19 cellular contexts compared by ENCODE assay signal in the genomic region with DNA sequence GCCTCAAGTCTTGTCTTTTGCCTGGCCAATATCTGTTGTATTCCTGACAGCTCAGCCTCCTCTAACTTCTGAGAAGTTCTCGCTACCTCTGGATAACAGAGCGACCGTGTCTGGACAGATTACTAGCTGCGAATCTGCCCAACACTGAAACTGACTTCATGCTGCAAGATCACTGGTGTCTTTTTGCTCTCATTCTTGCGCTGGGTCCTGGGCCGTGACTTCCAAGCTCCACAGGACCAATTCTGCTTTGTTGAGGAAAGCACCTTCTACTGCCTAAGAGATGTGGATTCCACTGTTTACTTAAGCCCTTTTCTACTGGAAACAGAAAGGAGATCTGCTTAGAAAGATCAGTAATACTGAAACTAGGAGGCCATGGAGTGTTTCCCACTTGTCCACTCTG.
DNase-seq lines count a peak whose midpoint lies in the region; ATAC-seq and TF ChIP-seq lines count a peak whose summit lies in the region.
"Had no signal": no experiment of that assay in that cellular context is flagged by ENCODE, and none has a peak within 500 bp of the region (broad histone marks: within the 10 kb centered on the region; RNA-seq: fewer than 3 reads in every experiment).

No MANE protein-coding gene starts in this region.

- H4K20me1 ChIP-seq in H9 (ENCODE audit: control insufficient read depth, insufficient read depth, insufficient read length) (no peaks in the 10 kb centered on the region), smooth muscle cell (ENCODE audit: low read depth) (no peaks in the 10 kb centered on the region)

- H3K4me3 ChIP-seq in smooth muscle cell (peak overlapping the region; percentile 9), coronary artery (no peak overlapping the region), spleen (no peak overlapping the region)
- H3K4me3 ChIP-seq: PC-9, SJCRH30 had no signal

- H3K36me3 ChIP-seq in smooth muscle cell (ENCODE audit: low read depth), result no peaks in the 10 kb centered on the region
- no peaks in the 10 kb centered on the region for H3K36me3 ChIP-seq in spleen
- H3K36me3 ChIP-seq: SJCRH30 had no signal

- H3K4me1 Mint-ChIP-seq in H9, result peaks cover 37 to 39% of the 10 kb centered on the region in 2 experiments
- no peaks in the 10 kb centered on the region for H3K4me1 Mint-ChIP-seq in activated CD8-positive, alpha-beta T cell treated with anti-CD3 and anti-CD28 coated beads, Interleukin-2, amount 10 ng/mL, durations not matched to agents 7 days and 5 days (ENCODE audit: low read depth)
- H3K4me1 Mint-ChIP-seq: IgD-negative memory B cell had no signal

- POLR2A ChIA-PET in activated CD8-positive, alpha-beta T cell treated with anti-CD3 and anti-CD28 coated beads, Interleukin-2, amount 10 ng/mL, durations not matched to agents 7 days and 5 days (lab: Charles Lee), result no interaction called here

- peak overlapping the region in 1 of 2 experiments; percentile 39; a peak in 2 of 5 replicates for H3K4me3 Mint-ChIP-seq in H9
- H3K4me3 Mint-ChIP-seq in activated CD8-positive, alpha-beta T cell treated with anti-CD3 and anti-CD28 coated beads, Interleukin-2, amount 10 ng/mL, durations not matched to agents 7 days and 5 days, result no peak overlapping the region
- H3K4me3 Mint-ChIP-seq: IgD-negative memory B cell had no signal

- no peak overlapping the region for H4K5ac ChIP-seq in H9 (ENCODE audit: insufficient read length, low read depth, low read length)

- H2BK12ac ChIP-seq in H9 (ENCODE audit: insufficient read length, low read depth, low read length), result no peak overlapping the region

- no peak overlapping the region for H4K8ac ChIP-seq in H9 (replicated peaks; ENCODE audit: insufficient read length, low read depth, low read length)

- CTCF ChIA-PET in activated CD8-positive, alpha-beta T cell treated with anti-CD3 and anti-CD28 coated beads, Interleukin-2, amount 10 ng/mL, durations not matched to agents 7 days and 5 days (lab: Charles Lee), result no interaction called here

- H2BK15ac ChIP-seq in H9 (ENCODE audit: low read depth, low read length), result no peak overlapping the region

- H3K4me2 ChIP-seq in H9 (ENCODE audit: insufficient read depth, insufficient read length, low read length) (no peak overlapping the region), smooth muscle cell (peak overlapping the region; percentile 76)
- H3K4me2 ChIP-seq: PC-9 had no signal

- H2BK20ac ChIP-seq in H9 (ENCODE audit: low read depth, low read length, poor library complexity, severe bottlenecking), result no peak overlapping the region

- no peaks in the 10 kb centered on the region for H3K9me3 Mint-ChIP-seq in H9
- no peaks in the 10 kb centered on the region for H3K9me3 Mint-ChIP-seq in activated CD8-positive, alpha-beta T cell treated with anti-CD3 and anti-CD28 coated beads, Interleukin-2, amount 10 ng/mL, durations not matched to agents 7 days and 5 days (ENCODE audit: insufficient read depth)
- H3K9me3 Mint-ChIP-seq: IgD-negative memory B cell had no signal

- no peak overlapping the region for H3K56ac ChIP-seq in H9 (ENCODE audit: insufficient read length, low read depth, low read length)

- no peak overlapping the region for H2BK5ac ChIP-seq in H9 (ENCODE audit: insufficient read length, low read length)

- ATAC-seq in activated CD8-positive, alpha-beta T cell treated with anti-CD3 and anti-CD28 coated beads, Interleukin-2, amount 10 ng/mL, durations not matched to agents 7 days and 5 days, result no peak

- H2AFZ ChIP-seq in H9 (ENCODE audit: low read length), result no peak overlapping the region
- peak overlapping the region; percentile 74 for H2AFZ ChIP-seq in smooth muscle cell (ENCODE audit: low read depth)
- H2AFZ ChIP-seq: PC-9 had no signal

- H3K27ac ChIP-seq in H9 (ENCODE audit: insufficient read length, low read depth, low read length) (no peak overlapping the region), cingulate gyrus (ENCODE audit: low read depth, low read length) (peak overlapping the region; percentile 52), smooth muscle cell (ENCODE audit: low read depth) (peak overlapping the region; percentile 12), coronary artery (no peak overlapping the region), spleen (no peak overlapping the region)
- H3K27ac ChIP-seq: C4-2B, PC-9, RWPE1, SJCRH30 had no signal

- DNase-seq in H9 (no peak), medulla oblongata (ENCODE audit: extremely low spot score) (peak; percentile 29), smooth muscle cell (lab: John Stamatoyannopoulos, UW; ENCODE audit: unreplicated experiment) (no peak), coronary artery (ENCODE audit: low spot score) (no peak), occipital lobe (lab: John Stamatoyannopoulos, UW) (no peak), spleen (no peak)
- no peak for DNase-seq in activated CD8-positive, alpha-beta T cell treated with anti-CD3 and anti-CD28 coated beads, Interleukin-2, amount 10 ng/mL, durations not matched to agents 7 days and 5 days
- DNase-seq: H7, Karpas-422, NCI-H1436, NCI-H1930, NCI-H345, NCI-H524 treated with DMSO at 0.1 percent for 48 hours, PC-9, SJCRH30 had no signal

- H4K91ac ChIP-seq in H9 (ENCODE audit: insufficient read length, low read depth, low read length), result no peak overlapping the region

- no peaks in the 10 kb centered on the region for H3K9me3 ChIP-seq in H9 (ENCODE audit: control insufficient read depth, low read depth, low read length)
- no peaks in the 10 kb centered on the region for H3K9me3 ChIP-seq in smooth muscle cell (replicated peaks; ENCODE audit: low read depth)
- H3K9me3 ChIP-seq in spleen, result no peaks in the 10 kb centered on the region
- H3K9me3 ChIP-seq: SJCRH30 had no signal

- no peak overlapping the region for H3K18ac ChIP-seq in H9 (ENCODE audit: insufficient read length, low read depth, low read length)

- no peak overlapping the region for H3T11ph ChIP-seq in H9 (ENCODE audit: low read length)

- H3K36me3 Mint-ChIP-seq in H9 (ENCODE audit: insufficient read depth in 1 of 3, low read depth in 3 of 3), result no peaks in the 10 kb centered on the region
- H3K36me3 Mint-ChIP-seq in activated CD8-positive, alpha-beta T cell treated with anti-CD3 and anti-CD28 coated beads, Interleukin-2, amount 10 ng/mL, durations not matched to agents 7 days and 5 days (ENCODE audit: low read depth), result no peaks in the 10 kb centered on the region
- H3K36me3 Mint-ChIP-seq: IgD-negative memory B cell had no signal

- no peaks in the 10 kb centered on the region for H3K79me1 ChIP-seq in H9 (ENCODE audit: insufficient read depth, low read depth, low read length, poor library complexity, severe bottlenecking)

- no peaks in the 10 kb centered on the region for H3K23me2 ChIP-seq in H9 (ENCODE audit: insufficient read length, low read depth, low read length, poor library complexity, severe bottlenecking)

- H3K4ac ChIP-seq in H9 (ENCODE audit: low read depth, low read length), result no peak overlapping the region

- no peaks in the 10 kb centered on the region for H3F3A ChIP-seq in smooth muscle cell (ENCODE audit: low read depth)

- intact Hi-C loops in spleen (cut with DNase I; ENCODE audit: low total_unique reads), result no loop called here

- H2AK5ac ChIP-seq in H9 (ENCODE audit: insufficient read length, low read length), result no peak overlapping the region

- TF ChIP-seq CTCF in H9 (conservative IDR thresholded peaks at IDR 0.05) (no peak), smooth muscle cell (IDR thresholded peaks at IDR 0.05; ENCODE audit: borderline replicate concordance, insufficient read depth, poor library complexity, severe bottlenecking) (no peak), coronary artery (IDR thresholded peaks at IDR 0.05) (no peak), spleen (IDR thresholded peaks at IDR 0.05 in 8 of 11, conservative IDR thresholded peaks at IDR 0.05 in 3 of 11) (no peak)

- H3K9ac ChIP-seq in H9 (ENCODE audit: extremely low read depth, insufficient read length, low read length) (no peak overlapping the region), smooth muscle cell (ENCODE audit: low read depth) (peak overlapping the region; percentile 13)

- H2BK120ac ChIP-seq in H9 (ENCODE audit: low read depth, low read length, poor library complexity, severe bottlenecking), result no peak overlapping the region

- H3K4me1 ChIP-seq in H9 (ENCODE audit: insufficient read depth, low read length), result no peaks in the 10 kb centered on the region
- peaks cover 34% of the 10 kb centered on the region for H3K4me1 ChIP-seq in smooth muscle cell (ENCODE audit: low read depth)
- no peaks in the 10 kb centered on the region for H3K4me1 ChIP-seq in spleen
- H3K4me1 ChIP-seq: SJCRH30 had no signal

- WGBS in H9 (ENCODE audit: extremely low coverage, insufficient read length, low lambda C conversion rate), result no CpG with 5 or more reads among the region's 6 CpGs
- WGBS in smooth muscle cell (ENCODE audit: low lambda C conversion rate), result 31% methylated on average over 6 of the region's 6 CpGs
- 88 to 98% (median 92%) methylated on average over 6 of the region's 6 CpGs for WGBS in spleen, 5 donors

- H3K79me2 ChIP-seq in H9 (ENCODE audit: insufficient read depth, low read length) (no peaks in the 10 kb centered on the region), smooth muscle cell (ENCODE audit: low read depth) (peaks cover 5% of the 10 kb centered on the region)

- H3K23ac ChIP-seq in H9 (ENCODE audit: insufficient read length, low read depth, low read length), result no peak overlapping the region

- TF ChIP-seq POLR2A in spleen (IDR thresholded peaks at IDR 0.05), result no peak

- H3K27ac Mint-ChIP-seq in H9, result peak overlapping the region in 2 of 3 experiments; percentile 30 to 71; a peak in 2 of 7 replicates
- H3K27ac Mint-ChIP-seq in activated CD8-positive, alpha-beta T cell treated with anti-CD3 and anti-CD28 coated beads, Interleukin-2, amount 10 ng/mL, durations not matched to agents 7 days and 5 days, result no peak overlapping the region
- H3K27ac Mint-ChIP-seq: IgD-negative memory B cell had no signal

- H3K14ac ChIP-seq in H9 (ENCODE audit: insufficient read depth, low read length), result no peak overlapping the region

- H3K27me3 ChIP-seq in H9 (ENCODE audit: insufficient read depth, low read length) (no peaks in the 10 kb centered on the region), smooth muscle cell (ENCODE audit: low read depth) (no peaks in the 10 kb centered on the region), spleen (replicated peaks in 1 of 7) (no peaks in the 10 kb centered on the region)
- H3K27me3 ChIP-seq: SJCRH30 had no signal

- no peaks in the 10 kb centered on the region for H3K27me3 Mint-ChIP-seq in H9 (ENCODE audit: low read depth)
- no peaks in the 10 kb centered on the region for H3K27me3 Mint-ChIP-seq in activated CD8-positive, alpha-beta T cell treated with anti-CD3 and anti-CD28 coated beads, Interleukin-2, amount 10 ng/mL, durations not matched to agents 7 days and 5 days (ENCODE audit: low read depth)
- H3K27me3 Mint-ChIP-seq: IgD-negative memory B cell had no signal

Comparison
In these comparisons a context has a peak if more than half of its experiments do, and no peak if none do; other contexts are left out.
1. H3K27ac ChIP-seq: peak in cingulate gyrus (single experiment) and smooth muscle cell (single experiment); none in H9 (single experiment), coronary artery (0 of 2) and spleen (0 of 8).